ENCODE assay signal across 8 cellular contexts in genomic region chr5:143016777-143017374, GRCh38.
DNase-seq lines count a peak whose midpoint lies in the region; ATAC-seq and TF ChIP-seq lines count a peak whose summit lies in the region.

No MANE protein-coding gene starts in this region.

- H3K27ac Mint-ChIP-seq in CD8-positive, alpha-beta T cell, result no peak overlapping the region
- H3K27ac Mint-ChIP-seq in central memory CD8-positive, alpha-beta T cell (ENCODE audit: low read depth), result peak overlapping the region; percentile 13
- H3K27ac Mint-ChIP-seq in nephron, result no peak overlapping the region

- no peak overlapping the region for H3K4me3 ChIP-seq in CD8-positive, alpha-beta T cell (ENCODE audit: low read depth, low read length)
- H3K4me3 ChIP-seq in SJCRH30, result no peak overlapping the region
- no peak overlapping the region for H3K4me3 ChIP-seq in coronary artery

- peaks cover 3% of the 10 kb centered on the region for H3K4me1 Mint-ChIP-seq in CD8-positive, alpha-beta T cell (ENCODE audit: low read depth)
- peaks cover 20% of the 10 kb centered on the region for H3K4me1 Mint-ChIP-seq in central memory CD8-positive, alpha-beta T cell
- H3K4me1 Mint-ChIP-seq in nephron, result peaks cover 20% of the 10 kb centered on the region

- POLR2A ChIA-PET in CD8-positive, alpha-beta T cell (lab: Charles Lee), result interaction anchor here (1.1 kb wide), 1 partner anchor 418 kb away, joined by 3 read pairs; no protein-coding TSS in a partner anchor

- CTCF ChIA-PET in CD8-positive, alpha-beta T cell (lab: Charles Lee), result interaction anchor here (0.9 kb wide), 1 partner anchor 13 kb away, joined by 4 read pairs; no protein-coding TSS in a partner anchor

- no peaks in the 10 kb centered on the region for H3K27me3 Mint-ChIP-seq in CD8-positive, alpha-beta T cell (ENCODE audit: low read depth)
- no peaks in the 10 kb centered on the region for H3K27me3 Mint-ChIP-seq in central memory CD8-positive, alpha-beta T cell
- H3K27me3 Mint-ChIP-seq in nephron (ENCODE audit: low read depth), result no peaks in the 10 kb centered on the region

- intact Hi-C loops in CD8-positive, alpha-beta T cell (cut with DNase I, micrococcal nuclease), result loop anchor here (5.0 kb wide), 1 partner anchor 810 kb away; no protein-coding TSS in a partner anchor

- peaks cover 64% of the 10 kb centered on the region for H3K36me3 Mint-ChIP-seq in CD8-positive, alpha-beta T cell
- H3K36me3 Mint-ChIP-seq in central memory CD8-positive, alpha-beta T cell (ENCODE audit: insufficient read depth), result peaks cover 17% of the 10 kb centered on the region
- H3K36me3 Mint-ChIP-seq in nephron (ENCODE audit: low read depth), result no peaks in the 10 kb centered on the region

- H3K4me1 ChIP-seq in CD8-positive, alpha-beta T cell (ENCODE audit: insufficient read depth, low read length), result no peaks in the 10 kb centered on the region
- peaks cover 11% of the 10 kb centered on the region for H3K4me1 ChIP-seq in SJCRH30

- ATAC-seq in CD8-positive, alpha-beta T cell, result peak; percentile 48
- peak; percentile 52 for ATAC-seq in central memory CD8-positive, alpha-beta T cell (replicated peaks; ENCODE audit: extremely low read depth, poor library complexity, severe bottlenecking)

- peak in 4 of 7 experiments; percentile 30 to 53 (median 42) for DNase-seq in CD8-positive, alpha-beta T cell
- DNase-seq in HCEC 1CT (peak; percentile 54), SJCRH30 (peak; percentile 49 to 70), coronary artery (ENCODE audit: low spot score) (no peak), NCI-H187 treated with DMSO at 0.1 percent for 48 hours (lab: John Stamatoyannopoulos, UW) (no peak), mesenteric fat pad (ENCODE audit: low spot score) (no peak)
- DNase-seq in central memory CD8-positive, alpha-beta T cell (ENCODE audit: low spot score in 2 of 2), result no peak

- no peak overlapping the region for H3K4me3 Mint-ChIP-seq in CD8-positive, alpha-beta T cell
- H3K4me3 Mint-ChIP-seq in central memory CD8-positive, alpha-beta T cell, result no peak overlapping the region
- no peak overlapping the region for H3K4me3 Mint-ChIP-seq in nephron

- no peaks in the 10 kb centered on the region for H3K27me3 ChIP-seq in CD8-positive, alpha-beta T cell (ENCODE audit: insufficient read depth, low read length)
- H3K27me3 ChIP-seq in SJCRH30, result no peaks in the 10 kb centered on the region

- no peaks in the 10 kb centered on the region for H3K9me3 ChIP-seq in CD8-positive, alpha-beta T cell (ENCODE audit: low read length)
- no peaks in the 10 kb centered on the region for H3K9me3 ChIP-seq in SJCRH30 (replicated peaks)

- H3K27ac ChIP-seq in CD8-positive, alpha-beta T cell (ENCODE audit: low read depth, low read length), result no peak overlapping the region
- H3K27ac ChIP-seq in SJCRH30 (no peak overlapping the region), coronary artery (no peak overlapping the region)

- TF ChIP-seq CTCF in CD8-positive, alpha-beta T cell (IDR thresholded peaks at IDR 0.05), result peak; percentile 38
- TF ChIP-seq CTCF in nephron (IDR thresholded peaks at IDR 0.05; ENCODE audit: unreplicated experiment in 3 of 3) (peak in 2 of 3 experiments; percentile 24 to 44), coronary artery (IDR thresholded peaks at IDR 0.05) (no peak)

- H3K36me3 ChIP-seq in CD8-positive, alpha-beta T cell (ENCODE audit: insufficient read depth, low read length), result no peaks in the 10 kb centered on the region
- no peaks in the 10 kb centered on the region for H3K36me3 ChIP-seq in SJCRH30

- H3K9me3 Mint-ChIP-seq in CD8-positive, alpha-beta T cell, result peaks cover 6% of the 10 kb centered on the region
- H3K9me3 Mint-ChIP-seq in central memory CD8-positive, alpha-beta T cell, result no peaks in the 10 kb centered on the region
- no peaks in the 10 kb centered on the region for H3K9me3 Mint-ChIP-seq in nephron

Comparison
In these comparisons a context has a peak if more than half of its experiments do, and no peak if none do; other contexts are left out.
1. DNase-seq: peak in CD8-positive, alpha-beta T cell (4 of 7), HCEC 1CT (single experiment) and SJCRH30 (2 of 2); none in central memory CD8-positive, alpha-beta T cell (0 of 2), coronary artery (single experiment), NCI-H187 treated with DMSO at 0.1 percent for 48 hours (single experiment) and mesenteric fat pad (single experiment).